9 cellular contexts compared by ENCODE assay signal in genomic region chr12:68539615-68539952, GRCh38.
DNase-seq lines count a peak whose midpoint lies in the region; ATAC-seq and TF ChIP-seq lines count a peak whose summit lies in the region.
"Had no signal": no experiment of that assay in that cellular context is flagged by ENCODE, and none has a peak within 500 bp of the region (broad histone marks: within the 10 kb centered on the region; RNA-seq: fewer than 3 reads in every experiment).

No MANE protein-coding gene starts in this region.

- CTCF ChIA-PET in activated naive CD4-positive, alpha-beta T cell treated with anti-CD3 and anti-CD28 coated beads, Interleukin-2, amount 10 ng/mL, durations not matched to agents 7 days and 5 days (lab: Charles Lee), result interaction anchor here (1.1 to 1.5 kb wide), 2 partner anchors 54 to 153 kb away, joined by 3 to 4 read pairs; no protein-coding TSS in a partner anchor
- CTCF ChIA-PET in activated CD8-positive, alpha-beta T cell treated with anti-CD3 and anti-CD28 coated beads for 36 hours (lab: Charles Lee), result interaction anchor here (2.4 kb wide), 1 partner anchor 11 kb away, joined by 6 read pairs; no protein-coding TSS in a partner anchor

- TF ChIP-seq CTCF in activated CD8-positive, alpha-beta T cell treated with anti-CD3 and anti-CD28 coated beads for 36 hours (IDR thresholded peaks at IDR 0.05), result no peak

- POLR2A ChIA-PET in activated CD8-positive, alpha-beta T cell treated with anti-CD3 and anti-CD28 coated beads for 36 hours (lab: Charles Lee), result no interaction called here

- H3K27ac Mint-ChIP-seq in activated naive CD4-positive, alpha-beta T cell treated with anti-CD3 and anti-CD28 coated beads, Interleukin-2, amount 10 ng/mL, durations not matched to agents 7 days and 5 days, result peak overlapping the region; percentile 95
- H3K27ac Mint-ChIP-seq in activated CD8-positive, alpha-beta T cell treated with anti-CD3 and anti-CD28 coated beads for 36 hours, result peak overlapping the region; percentile 87
- peak overlapping the region; percentile 79 to 95 (median 88) for H3K27ac Mint-ChIP-seq in immature natural killer cell

- peak overlapping the region; percentile 51 to 68 (median 64) for H3K4me3 ChIP-seq in subcutaneous abdominal adipose tissue (ENCODE audit: low read depth in 1 of 5, low read length in 5 of 5)

- intact Hi-C loops in activated CD8-positive, alpha-beta T cell treated with anti-CD3 and anti-CD28 coated beads for 36 hours (cut with micrococcal nuclease), result no loop called here

- H3K27me3 ChIP-seq in subcutaneous abdominal adipose tissue (ENCODE audit: control insufficient read depth in 5 of 5, insufficient read depth in 4 of 5, low read length in 5 of 5), result no peaks in the 10 kb centered on the region

- H3K9me3 Mint-ChIP-seq in activated naive CD4-positive, alpha-beta T cell treated with anti-CD3 and anti-CD28 coated beads, Interleukin-2, amount 10 ng/mL, durations not matched to agents 7 days and 5 days, result peaks cover 15% of the 10 kb centered on the region
- H3K9me3 Mint-ChIP-seq in activated CD8-positive, alpha-beta T cell treated with anti-CD3 and anti-CD28 coated beads for 36 hours, result peaks cover 10% of the 10 kb centered on the region
- peaks cover 0 to 7% (median 1%) of the 10 kb centered on the region in 6 donors for H3K9me3 Mint-ChIP-seq in immature natural killer cell

- peak overlapping the region; percentile 80 for H3K27ac ChIP-seq in subcutaneous abdominal adipose tissue (ENCODE audit: low read depth, low read length)

- peaks cover 64% of the 10 kb centered on the region for H3K4me1 Mint-ChIP-seq in activated naive CD4-positive, alpha-beta T cell treated with anti-CD3 and anti-CD28 coated beads, Interleukin-2, amount 10 ng/mL, durations not matched to agents 7 days and 5 days
- H3K4me1 Mint-ChIP-seq in activated CD8-positive, alpha-beta T cell treated with anti-CD3 and anti-CD28 coated beads for 36 hours (ENCODE audit: low read depth), result peaks cover 49% of the 10 kb centered on the region
- H3K4me1 Mint-ChIP-seq in immature natural killer cell, result peaks cover 63 to 70% of the 10 kb centered on the region in 2 donors

- peaks cover 3 to 17% (median 15%) of the 10 kb centered on the region in 5 donors for H3K4me1 ChIP-seq in subcutaneous abdominal adipose tissue (ENCODE audit: control insufficient read depth in 5 of 5, insufficient read depth in 5 of 5, low read length in 5 of 5)

- ATAC-seq in activated CD8-positive, alpha-beta T cell treated with anti-CD3 and anti-CD28 coated beads for 36 hours, result no peak

- H3K27me3 Mint-ChIP-seq in activated naive CD4-positive, alpha-beta T cell treated with anti-CD3 and anti-CD28 coated beads, Interleukin-2, amount 10 ng/mL, durations not matched to agents 7 days and 5 days, result peaks cover 4% of the 10 kb centered on the region
- no peaks in the 10 kb centered on the region for H3K27me3 Mint-ChIP-seq in activated CD8-positive, alpha-beta T cell treated with anti-CD3 and anti-CD28 coated beads for 36 hours
- H3K27me3 Mint-ChIP-seq in immature natural killer cell (ENCODE audit: low read depth in 3 of 3), result peaks cover 6 to 11% (median 10%) of the 10 kb centered on the region in 3 donors
- H3K27me3 Mint-ChIP-seq: IgD-negative memory B cell had no signal

- H3K9ac ChIP-seq in subcutaneous abdominal adipose tissue (ENCODE audit: low read length in 5 of 5), result peak overlapping the region in 1 of 5 donors; percentile 70

- H3K36me3 ChIP-seq in subcutaneous abdominal adipose tissue (ENCODE audit: control insufficient read depth in 5 of 5, insufficient read depth in 5 of 5, low read length in 5 of 5), result no peaks in the 10 kb centered on the region

- no peaks in the 10 kb centered on the region for H3K9me3 ChIP-seq in subcutaneous abdominal adipose tissue (ENCODE audit: control insufficient read depth in 5 of 5, low read length in 5 of 5)

- DNase-seq in activated naive CD4-positive, alpha-beta T cell treated with anti-CD3 and anti-CD28 coated beads, Interleukin-2, amount 10 ng/mL, durations not matched to agents 7 days and 5 days, result no peak
- DNase-seq in activated naive CD4-positive, alpha-beta T cell treated with Interleukin-2 at 50 U/mL for 16 hours, result no peak
- no peak for DNase-seq in activated CD8-positive, alpha-beta T cell treated with anti-CD3 and anti-CD28 coated beads for 36 hours
- DNase-seq in immature natural killer cell, result no peak
- DNase-seq in DMS79 treated with DMSO at 0.1 percent for 48 hours (lab: John Stamatoyannopoulos, UW), result no peak
- DNase-seq in NCI-H748 treated with DMSO at 0.1 percent for 48 hours (lab: John Stamatoyannopoulos, UW), result no peak
- DNase-seq in NOMO-1 treated with dmso at 0.1 percent for 144 hours (lab: John Stamatoyannopoulos, UW; ENCODE audit: unreplicated experiment), result no peak

- peak overlapping the region; percentile 49 for H3K4me3 Mint-ChIP-seq in activated naive CD4-positive, alpha-beta T cell treated with anti-CD3 and anti-CD28 coated beads, Interleukin-2, amount 10 ng/mL, durations not matched to agents 7 days and 5 days
- H3K4me3 Mint-ChIP-seq in activated CD8-positive, alpha-beta T cell treated with anti-CD3 and anti-CD28 coated beads for 36 hours, result peak overlapping the region; percentile 48
- H3K4me3 Mint-ChIP-seq in immature natural killer cell, result peak overlapping the region; percentile 71 to 88 (median 84)

- peaks cover 23% of the 10 kb centered on the region for H3K36me3 Mint-ChIP-seq in activated naive CD4-positive, alpha-beta T cell treated with anti-CD3 and anti-CD28 coated beads, Interleukin-2, amount 10 ng/mL, durations not matched to agents 7 days and 5 days
- H3K36me3 Mint-ChIP-seq in activated CD8-positive, alpha-beta T cell treated with anti-CD3 and anti-CD28 coated beads for 36 hours (ENCODE audit: low read depth), result peaks cover 3% of the 10 kb centered on the region
- H3K36me3 Mint-ChIP-seq in immature natural killer cell, result peaks cover 6 to 12% (median 9%) of the 10 kb centered on the region in 3 donors
- H3K36me3 Mint-ChIP-seq: IgD-negative memory B cell had no signal
